ENCODE assay signal across 10 cellular contexts in the genomic region with DNA sequence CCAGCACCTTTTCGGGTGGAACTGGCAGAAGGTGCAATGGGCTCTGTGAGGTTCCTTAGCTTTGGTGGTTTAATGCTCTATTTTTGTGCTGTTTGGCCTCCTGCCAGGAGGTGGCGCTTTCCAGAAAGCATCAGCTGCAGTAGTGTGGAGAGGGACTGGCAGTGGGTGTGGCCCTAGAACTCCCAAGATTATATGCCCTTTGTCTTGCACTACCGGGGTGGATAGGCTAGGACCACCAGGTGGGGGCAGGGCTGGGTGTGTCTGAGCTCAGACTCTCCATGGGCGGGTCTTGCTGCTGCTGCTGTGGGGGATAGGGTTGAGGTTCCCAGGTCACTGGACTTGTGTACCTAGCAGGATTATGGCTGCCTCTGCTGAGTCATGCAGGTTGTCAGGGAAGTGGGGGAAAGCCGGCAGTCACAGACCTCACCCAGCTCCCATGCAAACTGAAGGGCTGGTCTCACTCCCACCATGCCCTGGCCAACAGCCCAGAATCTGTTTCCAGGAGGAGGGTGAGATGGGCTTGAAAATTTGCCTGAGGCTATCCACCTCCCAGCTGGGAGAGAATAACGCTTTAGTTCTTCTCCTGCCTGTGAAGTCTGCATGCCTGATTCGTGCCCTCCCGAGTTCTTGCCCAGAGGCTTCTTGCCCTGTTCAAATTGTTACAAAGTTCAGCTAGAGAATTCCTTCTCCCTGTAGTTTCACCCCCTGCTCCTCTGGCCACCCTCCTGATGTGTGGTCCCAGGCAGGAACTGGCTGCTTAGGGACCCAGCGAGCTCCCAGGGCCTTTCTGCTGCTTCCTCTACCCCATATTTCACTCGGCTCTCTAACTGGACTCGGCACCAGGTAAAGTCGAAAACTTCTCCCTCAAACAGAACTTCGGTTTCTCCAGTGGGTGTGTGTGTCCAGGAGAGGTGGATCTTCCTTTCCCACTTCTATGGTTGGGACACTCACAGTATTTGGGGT.
DNase-seq lines count a peak whose midpoint lies in the region; ATAC-seq, FAIRE-seq and TF ChIP-seq lines count a peak whose summit lies in the region.
"Had no signal": no experiment of that assay in that cellular context is flagged by ENCODE, and none has a peak within 500 bp of the region (broad histone marks: within the 10 kb centered on the region; RNA-seq: fewer than 3 reads in every experiment).

No MANE protein-coding gene starts in this region.

- H3K4me1 Mint-ChIP-seq in T-cell: peaks cover 31 to 48% (median 38%) of the 10 kb centered on the region in 3 donors

- TF ChIP-seq EP300 in HepG2 (IDR thresholded peaks at IDR 0.05; ENCODE audit: low read depth in 2 of 2, low read length in 2 of 2) (no peak), HepG2 (CRISPR knock-in tag; IDR thresholded peaks at IDR 0.05; ENCODE audit: borderline replicate concordance) (no peak)

- in situ Hi-C loops in HepG2 (cut with HindIII; ENCODE audit: extremely low pct_ligation_motif_present, low pct_unique_long_range_greater_than_20kb): no loop called here

- no peak overlapping the region for H3K27ac ChIP-seq in adrenal gland
- H3K27ac ChIP-seq in HepG2 (ENCODE audit: extremely low read length, insufficient read depth, low read length): no peak overlapping the region

- H3K27me3 ChIP-seq in adrenal gland: no peaks in the 10 kb centered on the region
- H3K27me3 ChIP-seq in HepG2 (ENCODE audit: control insufficient read depth in 1 of 2, insufficient read depth in 2 of 2, low read length in 2 of 2): no peaks in the 10 kb centered on the region

- no peak overlapping the region for H3K4me3 Mint-ChIP-seq in T-cell

- no peaks in the 10 kb centered on the region for H4K20me1 ChIP-seq in HepG2 (ENCODE audit: insufficient read depth, low read length)

- H3K36me3 Mint-ChIP-seq in T-cell: no peaks in the 10 kb centered on the region

- no peak for TF ChIP-seq RAD21 in HepG2 (CRISPR knock-in tag; IDR thresholded peaks at IDR 0.05)

- H3K9me3 ChIP-seq in adrenal gland (replicated peaks in 1 of 3) (no peaks in the 10 kb centered on the region), HepG2 (ENCODE audit: low read length) (no peaks in the 10 kb centered on the region)

- H3K79me2 ChIP-seq in HepG2 (ENCODE audit: insufficient read depth, low read length): no peaks in the 10 kb centered on the region

- H3K27me3 Mint-ChIP-seq in T-cell: no peaks in the 10 kb centered on the region

- BruUV-seq in HepG2 (replicated peaks; lab: Mats Ljungman, UMichigan): no TSS peak

- peaks cover 0 to 5% of the 10 kb centered on the region in 2 donors for H3K4me1 ChIP-seq in adrenal gland (replicated peaks in 1 of 2)
- peaks cover 12% of the 10 kb centered on the region for H3K4me1 ChIP-seq in HepG2 (ENCODE audit: insufficient read depth, low read length)

- DNase-seq in activated gamma-delta T cell treated with Interleukin-2 at 50 U/mL for 16 hours (peak; percentile 38), activated gamma-delta T cell (lab: John Stamatoyannopoulos, UW) (no peak), T-cell (peak in 33 of 34 experiments; percentile 5 to 59 (median 39)), adrenal gland (peak in 5 of 7 donors; percentile 14 to 57 (median 27)), HepG2 (ENCODE audit: low spot score) (peak; percentile 33), NCI-H510A treated with DMSO at 0.1 percent for 48 hours (lab: John Stamatoyannopoulos, UW) (no peak)
- peak; percentile 21 to 38 for DNase-seq in stimulated activated CD8-positive, alpha-beta memory T cell treated with anti-CD3 and anti-CD28 coated beads, Interleukin-2, amount 100 ng/mL, for 48 hours (ENCODE audit: low read depth in 2 of 2)

- H2AFZ ChIP-seq in HepG2 (ENCODE audit: low read length): no peak overlapping the region

- CTCF ChIA-PET in T-cell (lab: Charles Lee): interaction anchor here (0.6 to 1.9 kb wide), 10 partner anchors 10 to 240 kb away, joined by 3 to 8 read pairs (median 3); partner anchors contain the start of gene C21orf91 (in 1 of the 2)
- CTCF ChIA-PET in HepG2 (lab: Yijun Ruan, JAX; ENCODE audit: low intra/inter-chr PET ratio, low total read pairs): no interaction called here

- H3K9me3 Mint-ChIP-seq in T-cell: peaks cover 0 to 3% (median 0%) of the 10 kb centered on the region in 3 donors

- H3K36me3 ChIP-seq in adrenal gland (replicated peaks in 1 of 2) (no peaks in the 10 kb centered on the region), HepG2 (replicated peaks in 1 of 2; ENCODE audit: control insufficient read depth in 1 of 2, insufficient read depth in 2 of 2, low read length in 2 of 2) (no peaks in the 10 kb centered on the region)

- POLR2A ChIA-PET in T-cell (lab: Charles Lee) (no interaction called here), HepG2 (lab: Yijun Ruan, JAX) (no interaction called here)

- no peak for TF ChIP-seq CTCF in adrenal gland (IDR thresholded peaks at IDR 0.05)
- TF ChIP-seq CTCF in HepG2 (CRISPR knock-in tag; IDR thresholded peaks at IDR 0.05): peak; percentile 58

- peak overlapping the region in 1 of 2 donors; percentile 41 for H3K27ac Mint-ChIP-seq in T-cell

- H3K4me2 ChIP-seq in HepG2 (ENCODE audit: low read depth, low read length): peak overlapping the region; percentile 52

- H3K9ac ChIP-seq in HepG2 (ENCODE audit: insufficient read depth, low read depth, low read length): no peak overlapping the region

- WGBS in adrenal gland, 4 donors: 57 to 75% (median 62%) methylated on average over 9 to 13 of the region's 13 CpGs
- WGBS in HepG2 (ENCODE audit: low lambda C conversion rate): 51% methylated on average over 8 of the region's 13 CpGs

- ATAC-seq in T-cell (replicated peaks in 1 of 4) (peak in 3 of 4 experiments; percentile 8 to 29 (median 24)), HepG2 (peak; percentile 88), HG03378 (IDR thresholded peaks at IDR 0.05; ENCODE audit: unreplicated experiment) (no peak)

- H3K4me3 ChIP-seq in adrenal gland: no peak overlapping the region
- peak overlapping the region in 2 of 3 experiments; percentile 16 to 48; a peak in 2 of 6 replicates for H3K4me3 ChIP-seq in HepG2 (replicated peaks in 1 of 3; ENCODE audit: insufficient read depth in 1 of 3, low read depth in 2 of 3, low read length in 3 of 3)

- no peak for FAIRE-seq in HepG2 (lab: Jason Lieb, UNC)
- FAIRE-seq: endometrium, G401.6 had no signal

- intact Hi-C loops in adrenal gland (cut with DNase I) (no loop called here), HepG2 (cut with micrococcal nuclease; ENCODE audit: unreplicated experiment) (no loop called here)

- TF ChIP-seq POLR2A in adrenal gland (IDR thresholded peaks at IDR 0.05): no peak
- no peak for TF ChIP-seq POLR2A in HepG2 (IDR thresholded peaks at IDR 0.05; ENCODE audit: insufficient read depth in 1 of 2, low read depth in 2 of 2, low read length in 2 of 2)

TF ChIP-seq in HepG2, 621 proteins besides CTCF, POLR2A, EP300 and RAD21 (continues in another document):
- TF ChIP-seq FOXA1 (IDR thresholded peaks at IDR 0.05): no peak
- TF ChIP-seq FOXA1 (CRISPR knock-in tag; IDR thresholded peaks at IDR 0.05): no peak
- TF ChIP-seq YEATS4 (CRISPR knock-in tag; IDR thresholded peaks at IDR 0.05; ENCODE audit: borderline replicate concordance): 0 out of 2 replicates have a peak, but pooled peaks have one; percentile 22
- TF ChIP-seq ZNF574 (CRISPR knock-in tag; IDR thresholded peaks at IDR 0.05): peak; percentile 97
- peak; percentile 69 for TF ChIP-seq ZMYM4 (CRISPR knock-in tag; IDR thresholded peaks at IDR 0.05)
- peak; percentile 14; the same call in 1 of the 2 replicates for TF ChIP-seq POGZ (CRISPR knock-in tag; IDR thresholded peaks at IDR 0.05)
- TF ChIP-seq NFE2L1 (CRISPR knock-in tag; IDR thresholded peaks at IDR 0.05; ENCODE audit: borderline replicate concordance): peak; percentile 63; the same call in 1 of the 2 replicates
- 0 out of 2 replicates have a peak, but pooled peaks have one; percentile 26 for TF ChIP-seq MAFG (CRISPR knock-in tag; IDR thresholded peaks at IDR 0.05)
- TF ChIP-seq THAP11 (CRISPR knock-in tag; IDR thresholded peaks at IDR 0.05): 0 out of 2 replicates have a peak, but pooled peaks have one; percentile 13
- no peak for TF ChIP-seq ZNF468 (CRISPR knock-in tag; IDR thresholded peaks at IDR 0.05)
- peak; percentile 52; the same call in 1 of the 2 replicates for TF ChIP-seq EHMT2 (IDR thresholded peaks at IDR 0.05; ENCODE audit: borderline replicate concordance, low read depth, low read length)

Comparison
In these comparisons a context has a peak if more than half of its experiments do, and no peak if none do; other contexts are left out.
1. DNase-seq: peak in activated gamma-delta T cell treated with Interleukin-2 at 50 U/mL for 16 hours (single experiment), T-cell (33 of 34), adrenal gland (5 of 7), HepG2 (single experiment) and stimulated activated CD8-positive, alpha-beta memory T cell treated with anti-CD3 and anti-CD28 coated beads, Interleukin-2, amount 100 ng/mL, for 48 hours (2 of 2); none in activated gamma-delta T cell (single experiment) and NCI-H510A treated with DMSO at 0.1 percent for 48 hours (single experiment).
2. H3K4me3 ChIP-seq: peak in HepG2 (2 of 3); none in adrenal gland (0 of 4).